ENCODE assay signal across 8 cellular contexts in the genomic region with DNA sequence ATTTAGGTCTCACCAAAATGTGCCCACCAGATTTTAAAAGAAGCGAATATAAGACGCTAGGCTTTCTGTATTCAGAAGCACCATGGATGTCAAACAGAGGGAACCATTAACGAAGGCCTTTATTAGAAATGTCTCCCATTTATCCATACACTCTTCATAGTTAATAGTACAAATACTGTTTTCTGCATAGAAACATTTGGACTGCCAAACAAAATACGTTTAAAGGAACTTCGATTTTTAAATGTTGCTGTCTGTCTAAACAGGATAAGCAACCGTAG. TPM values are rescaled to one million over a fixed set of nuclear protein-coding genes. Genes with fewer than 3 reads are reported as not detected.
DNase-seq lines count a peak whose midpoint lies in the region; ATAC-seq and TF ChIP-seq lines count a peak whose summit lies in the region.

No MANE protein-coding gene starts in this region.

- TF ChIP-seq CTCF in C4-2B (conservative IDR thresholded peaks at IDR 0.05) (no peak), chondrocyte (IDR thresholded peaks at IDR 0.05) (no peak)

- H3K36me3 Mint-ChIP-seq in chondrocyte (ENCODE audit: low read depth) (no peaks in the 10 kb centered on the region), naive B cell (no peaks in the 10 kb centered on the region)

- DNase-seq in chondrocyte (ENCODE audit: low spot score) (no peak), naive B cell (no peak), activated gamma-delta T cell treated with Interleukin-2 at 50 U/mL for 16 hours (no peak)
- DNase-seq in stimulated activated CD4-positive, alpha-beta T cell treated with anti-CD3 and anti-CD28 coated beads, Interleukin-4, amount 100 ng/mL, for 24 hours, result no peak

- H3K27me3 Mint-ChIP-seq in chondrocyte (ENCODE audit: low read depth) (no peaks in the 10 kb centered on the region), naive B cell (no peaks in the 10 kb centered on the region)

- peaks cover 12% of the 10 kb centered on the region for H3K4me1 Mint-ChIP-seq in chondrocyte (ENCODE audit: low read depth)
- peaks cover 18 to 22% (median 20%) of the 10 kb centered on the region in 3 donors for H3K4me1 Mint-ChIP-seq in naive B cell

- H3K4me3 Mint-ChIP-seq in chondrocyte (ENCODE audit: unreplicated experiment) (peak overlapping the region; percentile 82), naive B cell (peak overlapping the region; percentile 97 to 100 (median 99))

- no peaks in the 10 kb centered on the region for H3K36me3 ChIP-seq in KOPT-K1 (ENCODE audit: insufficient read depth, low read length)

- ATAC-seq in naive B cell (ENCODE audit: low read depth in 2 of 2) (no peak), HG03039 (IDR thresholded peaks at IDR 0.05; ENCODE audit: unreplicated experiment) (no peak), HG03432 (IDR thresholded peaks at IDR 0.05; ENCODE audit: unreplicated experiment) (no peak)

- H3K27ac Mint-ChIP-seq in chondrocyte (ENCODE audit: unreplicated experiment) (peak overlapping the region; percentile 99), naive B cell (peak overlapping the region; percentile 96 to 99 (median 98))

- H3K27ac ChIP-seq in C4-2B (peak overlapping the region; percentile 92), KOPT-K1 (ENCODE audit: low read depth, low read length, poor library complexity, severe bottlenecking) (peak overlapping the region; percentile 99)

- no peaks in the 10 kb centered on the region for H3K9me3 ChIP-seq in KOPT-K1 (ENCODE audit: insufficient read depth, low read length, poor library complexity, severe bottlenecking)

- no peaks in the 10 kb centered on the region for H3K9me3 Mint-ChIP-seq in chondrocyte (ENCODE audit: low read depth)
- peaks cover 0 to 1% (median 0%) of the 10 kb centered on the region in 7 donors for H3K9me3 Mint-ChIP-seq in naive B cell

RNA-seq across cellular contexts. Expression of gene HFE, which starts 32.6 kb away (rescaled TPM):
- total RNA-seq in chondrocyte, result 6.1 to 7.5 TPM (median 6.4 TPM) in 3 replicates
- polyA plus RNA-seq in naive B cell (ENCODE audit: low read depth in 6 of 6), result 1 to 10 TPM in 4 of 6 donors, under 1 TPM in 1, not detected in 1; 0.47 to 3.3 (median 2.9) TPM
